Comparison of ENCODE assay signal across 8 cellular contexts in genomic region chr9:129140397-129141065, GRCh38. TPM values are rescaled to one million over a fixed set of nuclear protein-coding genes. Genes with fewer than 3 reads are reported as not detected.
DNase-seq lines count a peak whose midpoint lies in the region; ATAC-seq and TF ChIP-seq lines count a peak whose summit lies in the region.

No MANE protein-coding gene starts in this region.

- H3K9me3 Mint-ChIP-seq in activated CD8-positive, alpha-beta memory T cell treated with anti-CD3 and anti-CD28 coated beads, Interleukin-2, amount 10 ng/mL, durations not matched to agents 7 days and 5 days (ENCODE audit: low read depth): no peaks in the 10 kb centered on the region
- H3K9me3 Mint-ChIP-seq in neural crest cell: no peaks in the 10 kb centered on the region

- CTCF ChIA-PET in activated CD8-positive, alpha-beta memory T cell treated with anti-CD3 and anti-CD28 coated beads, Interleukin-2, amount 10 ng/mL, durations not matched to agents 7 days and 5 days (lab: Charles Lee): interaction anchor here (0.6 to 14.9 kb wide), 24 partner anchors 12 to 1226 kb away, joined by 3 to 254 read pairs (median 5); partner anchors contain the start of genes C9orf50, IER5L, NTMT1 and PTPA

- peaks cover 45% of the 10 kb centered on the region for H3K4me1 Mint-ChIP-seq in activated CD8-positive, alpha-beta memory T cell treated with anti-CD3 and anti-CD28 coated beads, Interleukin-2, amount 10 ng/mL, durations not matched to agents 7 days and 5 days
- peaks cover 70% of the 10 kb centered on the region for H3K4me1 Mint-ChIP-seq in neural crest cell

- peak overlapping the region; percentile 58 for H3K4me3 ChIP-seq in fibroblast of villous mesenchyme (ENCODE audit: low read depth, low read length)

- peak; percentile 40 for ATAC-seq in activated CD8-positive, alpha-beta memory T cell treated with anti-CD3 and anti-CD28 coated beads, Interleukin-2, amount 10 ng/mL, durations not matched to agents 7 days and 5 days
- ATAC-seq in GM19395 (IDR thresholded peaks at IDR 0.05; ENCODE audit: unreplicated experiment): no peak

- H3K27ac Mint-ChIP-seq in activated CD8-positive, alpha-beta memory T cell treated with anti-CD3 and anti-CD28 coated beads, Interleukin-2, amount 10 ng/mL, durations not matched to agents 7 days and 5 days: peak overlapping the region; percentile 97
- peak overlapping the region; percentile 99 for H3K27ac Mint-ChIP-seq in neural crest cell (ENCODE audit: unreplicated experiment)

- peak; percentile 21 for DNase-seq in GF-D8 (lab: John Stamatoyannopoulos, UW)
- peak; percentile 55 for DNase-seq in H4 (ENCODE audit: low spot score)
- peak; percentile 49 for DNase-seq in NAMALWA (ENCODE audit: low spot score)
- peak; percentile 60 for DNase-seq in activated CD8-positive, alpha-beta memory T cell treated with anti-CD3 and anti-CD28 coated beads, Interleukin-2, amount 10 ng/mL, durations not matched to agents 7 days and 5 days
- DNase-seq in fibroblast of villous mesenchyme (ENCODE audit: low read depth): peak; percentile 67
- peak; percentile 43 for DNase-seq in neural crest cell (ENCODE audit: low read depth, low spot score)
- DNase-seq in GM13976 (ENCODE audit: low spot score): no peak

- H3K36me3 Mint-ChIP-seq in activated CD8-positive, alpha-beta memory T cell treated with anti-CD3 and anti-CD28 coated beads, Interleukin-2, amount 10 ng/mL, durations not matched to agents 7 days and 5 days: peaks cover 13% of the 10 kb centered on the region
- peaks cover 5% of the 10 kb centered on the region for H3K36me3 Mint-ChIP-seq in neural crest cell (ENCODE audit: low read depth)

- H3K27me3 Mint-ChIP-seq in activated CD8-positive, alpha-beta memory T cell treated with anti-CD3 and anti-CD28 coated beads, Interleukin-2, amount 10 ng/mL, durations not matched to agents 7 days and 5 days: no peaks in the 10 kb centered on the region
- peaks cover 4% of the 10 kb centered on the region for H3K27me3 Mint-ChIP-seq in neural crest cell (ENCODE audit: low read depth)

- H3K4me3 Mint-ChIP-seq in activated CD8-positive, alpha-beta memory T cell treated with anti-CD3 and anti-CD28 coated beads, Interleukin-2, amount 10 ng/mL, durations not matched to agents 7 days and 5 days: peak overlapping the region; percentile 75
- H3K4me3 Mint-ChIP-seq in neural crest cell: peak overlapping the region; percentile 73

- TF ChIP-seq CTCF in fibroblast of villous mesenchyme (IDR thresholded peaks at IDR 0.05; ENCODE audit: insufficient read depth, low read depth, low read length) (no peak), neural crest cell (conservative IDR thresholded peaks at IDR 0.05) (no peak), GM13976 (IDR thresholded peaks at IDR 0.05; ENCODE audit: borderline replicate concordance, control extremely low read depth, extremely low read depth, insufficient read depth, missing control alignments) (no peak)

- in situ Hi-C loops in GM13976 (cut with MboI; ENCODE audit: low sequenced_read_pairs, unreplicated experiment): loop anchor here (25.0 kb wide), 1 partner anchor 647 kb away; no protein-coding TSS in a partner anchor

RNA-seq across cellular contexts. Expression of gene PTPA, which starts 29.3 kb away (rescaled TPM):
- total RNA-seq in H4 (2014; rRNA removed; shearing (Covaris generic)): 89.0 and 91.8 TPM in 2 replicates
- total RNA-seq in activated CD8-positive, alpha-beta memory T cell treated with anti-CD3 and anti-CD28 coated beads, Interleukin-2, amount 10 ng/mL, durations not matched to agents 7 days and 5 days: 100 to 1,000 TPM; 115 to 129 TPM
- 133 and 136 TPM in 2 replicates for total RNA-seq in fibroblast of villous mesenchyme
- total RNA-seq in neural crest cell: 136 and 144 TPM in 2 replicates

RNA-seq across cellular contexts. Expression of gene CRAT, which starts 29.9 kb away (rescaled TPM):
- total RNA-seq in H4 (2014; rRNA removed; shearing (Covaris generic)): 14.5 and 21.2 TPM in 2 replicates
- 10 to 100 TPM; 14.1 to 17.6 TPM for total RNA-seq in activated CD8-positive, alpha-beta memory T cell treated with anti-CD3 and anti-CD28 coated beads, Interleukin-2, amount 10 ng/mL, durations not matched to agents 7 days and 5 days
- total RNA-seq in fibroblast of villous mesenchyme (33.2 and 38.7 TPM in 2 replicates), neural crest cell (24.9 and 26.0 TPM in 2 replicates)

RNA-seq across cellular contexts. Expression of gene IER5L, which starts 37.5 kb away (rescaled TPM):
- total RNA-seq in H4 (2014; rRNA removed; shearing (Covaris generic)): 12.9 and 24.3 TPM in 2 replicates
- 1 to 10 TPM; 4.9 to 6.1 TPM for total RNA-seq in activated CD8-positive, alpha-beta memory T cell treated with anti-CD3 and anti-CD28 coated beads, Interleukin-2, amount 10 ng/mL, durations not matched to agents 7 days and 5 days
- total RNA-seq in fibroblast of villous mesenchyme (60.5 and 75.7 TPM in 2 replicates), neural crest cell (19.1 and 19.9 TPM in 2 replicates)

RNA-seq across cellular contexts. Expression of gene DOLPP1, which starts 59.6 kb away (rescaled TPM):
- total RNA-seq in H4 (2014; rRNA removed; shearing (Covaris generic)): 17.1 and 17.5 TPM in 2 replicates
- 10 to 100 TPM; 18.5 to 23.7 TPM for total RNA-seq in activated CD8-positive, alpha-beta memory T cell treated with anti-CD3 and anti-CD28 coated beads, Interleukin-2, amount 10 ng/mL, durations not matched to agents 7 days and 5 days
- total RNA-seq in fibroblast of villous mesenchyme (11.6 and 14.2 TPM in 2 replicates), neural crest cell (43.1 and 43.9 TPM in 2 replicates)
